In genomic region chr4:144423930-144424329, GRCh38 we compare ENCODE assay signal across 33 cellular contexts.
"Had no signal": no experiment of that assay in that cellular context is flagged by ENCODE, and none has a peak within 500 bp of the region (broad histone marks: within the 10 kb centered on the region; RNA-seq: fewer than 3 reads in every experiment).

No MANE protein-coding gene starts in this region.

- H3K9me3 Mint-ChIP-seq: activated B cell treated with CpG ODN at 0.5 μM for 24 hours; activated CD4-positive, alpha-beta memory T cell treated with anti-CD3 and anti-CD28 coated beads, Interleukin-2, amount 10 ng/mL, durations not matched to agents 7 days and 5 days; activated CD4-positive, alpha-beta T cell treated with anti-CD3 and anti-CD28 coated beads, Interleukin-2, amount 10 ng/mL, durations not matched to agents 7 days and 5 days; activated naive CD4-positive, alpha-beta T cell treated with anti-CD3 and anti-CD28 coated beads, Interleukin-2, amount 10 ng/mL, durations not matched to agents 7 days and 5 days; activated naive CD4-positive, alpha-beta T cell treated with anti-CD3 and anti-CD28 coated beads, Interleukin-2, amount 50 U/mL, for 24 hours; activated naive CD8-positive, alpha-beta T cell treated with anti-CD3 and anti-CD28 coated beads, Interleukin-2, amount 10 ng/mL, durations not matched to agents 7 days and 5 days; activated naive CD8-positive, alpha-beta T cell treated with anti-CD3 and anti-CD28 coated beads, Interleukin-2, amount 50 U/mL, for 24 hours; activated T-helper 2 cell treated with anti-CD3 and anti-CD28 coated beads, Interferon-gamma antibody, Interleukin-2, Interleukin-4, amounts not matched to agents 10 μg/mL and 5 μg/mL and 100 μg/mL, durations not matched to agents 14 hours and 24 hours and 36 hours; T-helper 1 cell treated with Interleukin-12 subunit alpha and Interleukin-12 subunit beta and Interleukin-4 antibody, amounts not matched to agents 30 μg/mL and 1 μg/mL, for 36 hours; T-helper 2 cell treated with Interferon-gamma antibody and Interleukin-4, amounts not matched to agents 5 μg/mL and 100 μg/mL, for 36 hours had no signal

- H3K27ac ChIP-seq: body of pancreas, brain microvascular endothelial cell, breast epithelium, VCaP had no signal

- H3K27me3 ChIP-seq: body of pancreas, brain microvascular endothelial cell, breast epithelium had no signal

- H3K27ac Mint-ChIP-seq: activated B cell treated with CpG ODN at 0.5 μM for 24 hours; activated CD4-positive, alpha-beta memory T cell treated with anti-CD3 and anti-CD28 coated beads, Interleukin-2, amount 10 ng/mL, durations not matched to agents 7 days and 5 days; activated CD4-positive, alpha-beta T cell treated with anti-CD3 and anti-CD28 coated beads, Interleukin-2, amount 10 ng/mL, durations not matched to agents 7 days and 5 days; activated CD8-positive, alpha-beta memory T cell treated with anti-CD3 and anti-CD28 coated beads, Interleukin-2, amount 10 ng/mL, durations not matched to agents 7 days and 5 days; activated CD8-positive, alpha-beta T cell treated with anti-CD3 and anti-CD28 coated beads, Interleukin-2, amount 10 ng/mL, durations not matched to agents 7 days and 5 days; activated naive CD4-positive, alpha-beta T cell treated with anti-CD3 and anti-CD28 coated beads, Interleukin-2, amount 10 ng/mL, durations not matched to agents 7 days and 5 days; activated naive CD4-positive, alpha-beta T cell treated with anti-CD3 and anti-CD28 coated beads, Interleukin-2, amount 50 U/mL, for 24 hours; activated naive CD8-positive, alpha-beta T cell; activated naive CD8-positive, alpha-beta T cell treated with anti-CD3 and anti-CD28 coated beads, Interleukin-2, amount 10 ng/mL, durations not matched to agents 7 days and 5 days; activated naive CD8-positive, alpha-beta T cell treated with anti-CD3 and anti-CD28 coated beads, Interleukin-2, amount 50 U/mL, for 24 hours; activated T-cell treated with anti-CD3 and anti-CD28 coated beads, Interleukin-2, amount 50 U/mL, for 24 hours; activated T-helper 2 cell treated with anti-CD3 and anti-CD28 coated beads, Interferon-gamma antibody, Interleukin-2, Interleukin-4, amounts not matched to agents 10 μg/mL and 5 μg/mL and 100 μg/mL, durations not matched to agents 14 hours and 24 hours and 36 hours; T-helper 1 cell treated with Interleukin-12 subunit alpha and Interleukin-12 subunit beta and Interleukin-4 antibody, amounts not matched to agents 30 μg/mL and 1 μg/mL, for 36 hours; T-helper 2 cell treated with Interferon-gamma antibody and Interleukin-4, amounts not matched to agents 5 μg/mL and 100 μg/mL, for 36 hours had no signal

- H3K4me3 Mint-ChIP-seq: activated B cell treated with CpG ODN at 0.5 μM for 24 hours; activated CD4-positive, alpha-beta memory T cell treated with anti-CD3 and anti-CD28 coated beads, Interleukin-2, amount 10 ng/mL, durations not matched to agents 7 days and 5 days; activated CD4-positive, alpha-beta T cell treated with anti-CD3 and anti-CD28 coated beads, Interleukin-2, amount 10 ng/mL, durations not matched to agents 7 days and 5 days; activated CD8-positive, alpha-beta memory T cell treated with anti-CD3 and anti-CD28 coated beads, Interleukin-2, amount 10 ng/mL, durations not matched to agents 7 days and 5 days; activated CD8-positive, alpha-beta T cell treated with anti-CD3 and anti-CD28 coated beads, Interleukin-2, amount 10 ng/mL, durations not matched to agents 7 days and 5 days; activated naive CD4-positive, alpha-beta T cell treated with anti-CD3 and anti-CD28 coated beads, Interleukin-2, amount 10 ng/mL, durations not matched to agents 7 days and 5 days; activated naive CD4-positive, alpha-beta T cell treated with anti-CD3 and anti-CD28 coated beads, Interleukin-2, amount 50 U/mL, for 24 hours; activated naive CD8-positive, alpha-beta T cell; activated naive CD8-positive, alpha-beta T cell treated with anti-CD3 and anti-CD28 coated beads, Interleukin-2, amount 10 ng/mL, durations not matched to agents 7 days and 5 days; activated naive CD8-positive, alpha-beta T cell treated with anti-CD3 and anti-CD28 coated beads, Interleukin-2, amount 50 U/mL, for 24 hours; activated T-cell treated with anti-CD3 and anti-CD28 coated beads, Interleukin-2, amount 50 U/mL, for 24 hours; T-helper 1 cell treated with Interleukin-12 subunit alpha and Interleukin-12 subunit beta and Interleukin-4 antibody, amounts not matched to agents 30 μg/mL and 1 μg/mL, for 36 hours; T-helper 2 cell treated with Interferon-gamma antibody and Interleukin-4, amounts not matched to agents 5 μg/mL and 100 μg/mL, for 36 hours had no signal

- H3K36me3 Mint-ChIP-seq: activated CD8-positive, alpha-beta memory T cell treated with anti-CD3 and anti-CD28 coated beads, Interleukin-2, amount 10 ng/mL, durations not matched to agents 7 days and 5 days; activated naive CD4-positive, alpha-beta T cell treated with anti-CD3 and anti-CD28 coated beads, Interleukin-2, amount 10 ng/mL, durations not matched to agents 7 days and 5 days; activated naive CD4-positive, alpha-beta T cell treated with anti-CD3 and anti-CD28 coated beads, Interleukin-2, amount 50 U/mL, for 24 hours; activated naive CD8-positive, alpha-beta T cell; activated naive CD8-positive, alpha-beta T cell treated with anti-CD3 and anti-CD28 coated beads, Interleukin-2, amount 10 ng/mL, durations not matched to agents 7 days and 5 days had no signal

- DNase-seq: activated B cell treated with CpG ODN at 0.5 μM for 24 hours; activated CD4-positive, alpha-beta memory T cell treated with anti-CD3 and anti-CD28 coated beads, Interleukin-2, amount 10 ng/mL, durations not matched to agents 7 days and 5 days; activated CD4-positive, alpha-beta T cell treated with anti-CD3 and anti-CD28 coated beads for 4 hours; activated CD4-positive, alpha-beta T cell treated with anti-CD3 and anti-CD28 coated beads, Interleukin-2, amount 10 ng/mL, durations not matched to agents 7 days and 5 days; activated CD4-positive, alpha-beta T cell treated with anti-CD3 and anti-CD28 coated beads, Interleukin-2, amount 50 U/mL, for 48 hours; activated CD4-positive, CD25-positive, alpha-beta regulatory T cell treated with anti-CD3 and anti-CD28 coated beads, Interleukin-2, amount 50 U/mL, for 72 hours; activated CD8-positive, alpha-beta memory T cell treated with anti-CD3 and anti-CD28 coated beads for 24 hours; activated CD8-positive, alpha-beta memory T cell treated with anti-CD3 and anti-CD28 coated beads, Interleukin-2, amount 10 ng/mL, durations not matched to agents 7 days and 5 days; activated CD8-positive, alpha-beta memory T cell treated with anti-CD3 and anti-CD28 coated beads, Interleukin-2, amount 50 U/mL, for 48 hours; activated CD8-positive, alpha-beta T cell treated with anti-CD3 and anti-CD28 coated beads, Interleukin-2, amount 10 ng/mL, durations not matched to agents 7 days and 5 days; activated effector memory CD4-positive, alpha-beta T cell treated with Interleukin-2 at 50 U/mL for 16 hours; activated gamma-delta T cell; activated naive CD4-positive, alpha-beta T cell treated with anti-CD3 and anti-CD28 coated beads, Interleukin-2, amount 10 ng/mL, durations not matched to agents 7 days and 5 days; activated naive CD4-positive, alpha-beta T cell treated with Interleukin-2 at 50 U/mL for 16 hours; activated naive CD8-positive, alpha-beta T cell treated with anti-CD3 and anti-CD28 coated beads, Interleukin-2, amount 10 ng/mL, durations not matched to agents 7 days and 5 days; activated naive CD8-positive, alpha-beta T cell treated with anti-CD3 and anti-CD28 coated beads, Interleukin-2, amount 50 U/mL, for 24 hours; activated T-cell treated with anti-CD3 and anti-CD28 coated beads, Interleukin-2, amount 50 U/mL, for 24 hours; activated T-cell treated with anti-CD3 and anti-CD28 coated beads, Interleukin-2, amount 50 U/mL, for 48 hours; amygdala; anterior cingulate cortex; body of pancreas; brain microvascular endothelial cell; central memory CD4-positive, alpha-beta T cell; T-helper 1 cell; T-helper 2 cell; T-helper 9 cell had no signal

- H3K4me1 ChIP-seq: body of pancreas, breast epithelium had no signal

- H3K4me1 Mint-ChIP-seq: activated B cell treated with CpG ODN at 0.5 μM for 24 hours; activated CD4-positive, alpha-beta memory T cell treated with anti-CD3 and anti-CD28 coated beads, Interleukin-2, amount 10 ng/mL, durations not matched to agents 7 days and 5 days; activated CD4-positive, alpha-beta T cell treated with anti-CD3 and anti-CD28 coated beads, Interleukin-2, amount 10 ng/mL, durations not matched to agents 7 days and 5 days; activated CD8-positive, alpha-beta memory T cell treated with anti-CD3 and anti-CD28 coated beads, Interleukin-2, amount 10 ng/mL, durations not matched to agents 7 days and 5 days; activated naive CD4-positive, alpha-beta T cell treated with anti-CD3 and anti-CD28 coated beads, Interleukin-2, amount 10 ng/mL, durations not matched to agents 7 days and 5 days; activated naive CD4-positive, alpha-beta T cell treated with anti-CD3 and anti-CD28 coated beads, Interleukin-2, amount 50 U/mL, for 24 hours; activated naive CD8-positive, alpha-beta T cell treated with anti-CD3 and anti-CD28 coated beads, Interleukin-2, amount 10 ng/mL, durations not matched to agents 7 days and 5 days; activated naive CD8-positive, alpha-beta T cell treated with anti-CD3 and anti-CD28 coated beads, Interleukin-2, amount 50 U/mL, for 24 hours had no signal

- H3K36me3 ChIP-seq: brain microvascular endothelial cell, breast epithelium had no signal

- H3K27me3 Mint-ChIP-seq: activated B cell treated with CpG ODN at 0.5 μM for 24 hours; activated CD4-positive, alpha-beta memory T cell treated with anti-CD3 and anti-CD28 coated beads, Interleukin-2, amount 10 ng/mL, durations not matched to agents 7 days and 5 days; activated CD4-positive, alpha-beta T cell treated with anti-CD3 and anti-CD28 coated beads, Interleukin-2, amount 10 ng/mL, durations not matched to agents 7 days and 5 days; activated CD8-positive, alpha-beta memory T cell treated with anti-CD3 and anti-CD28 coated beads, Interleukin-2, amount 10 ng/mL, durations not matched to agents 7 days and 5 days; activated naive CD4-positive, alpha-beta T cell treated with anti-CD3 and anti-CD28 coated beads, Interleukin-2, amount 10 ng/mL, durations not matched to agents 7 days and 5 days; activated naive CD4-positive, alpha-beta T cell treated with anti-CD3 and anti-CD28 coated beads, Interleukin-2, amount 50 U/mL, for 24 hours; activated naive CD8-positive, alpha-beta T cell; activated naive CD8-positive, alpha-beta T cell treated with anti-CD3 and anti-CD28 coated beads, Interleukin-2, amount 10 ng/mL, durations not matched to agents 7 days and 5 days; activated naive CD8-positive, alpha-beta T cell treated with anti-CD3 and anti-CD28 coated beads, Interleukin-2, amount 50 U/mL, for 24 hours; activated T-cell treated with anti-CD3 and anti-CD28 coated beads, Interleukin-2, amount 50 U/mL, for 24 hours had no signal

- ATAC-seq: activated CD8-positive, alpha-beta memory T cell treated with anti-CD3 and anti-CD28 coated beads, Interleukin-2, amount 10 ng/mL, durations not matched to agents 7 days and 5 days; activated CD8-positive, alpha-beta T cell treated with anti-CD3 and anti-CD28 coated beads, Interleukin-2, amount 10 ng/mL, durations not matched to agents 7 days and 5 days; activated naive CD8-positive, alpha-beta T cell treated with anti-CD3 and anti-CD28 coated beads, Interleukin-2, amount 50 U/mL, for 24 hours; body of pancreas had no signal

- H3K4me3 ChIP-seq: body of pancreas, breast epithelium had no signal

- H3K9me3 ChIP-seq: body of pancreas, breast epithelium had no signal
